ENCODE assay signal across 17 cellular contexts in the genomic region with DNA sequence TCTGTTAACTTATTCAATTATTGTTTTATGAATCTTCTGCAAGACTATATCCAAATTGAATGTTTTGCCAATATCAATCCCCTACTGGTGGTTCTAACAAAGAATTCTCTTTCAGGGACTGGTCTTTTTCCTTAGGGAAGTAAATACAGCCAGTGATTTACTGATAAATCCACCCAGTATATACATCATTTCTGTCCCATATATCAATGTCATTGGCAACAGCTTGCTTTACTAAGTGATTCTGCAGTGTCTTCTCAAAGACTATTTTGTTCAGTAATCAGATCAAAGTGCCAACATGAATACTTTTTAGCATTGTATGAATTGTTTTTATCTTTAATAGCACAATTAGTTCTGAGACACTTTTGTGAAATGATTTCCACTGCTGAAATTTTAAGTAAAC.
A peak's percentile ranks its signal among the peaks of the same experiment; 100 is the strongest.
DNase-seq lines count a peak whose midpoint lies in the region; ATAC-seq and TF ChIP-seq lines count a peak whose summit lies in the region.
"Had no signal": no experiment of that assay in that cellular context is flagged by ENCODE, and none has a peak within 500 bp of the region (broad histone marks: within the 10 kb centered on the region; RNA-seq: fewer than 3 reads in every experiment).

No MANE protein-coding gene starts in this region.

- H3K27me3 ChIP-seq in psoas muscle (ENCODE audit: insufficient read depth in 3 of 3, low read length in 2 of 3): peaks cover 0 to 2% (median 2%) of the 10 kb centered on the region in 3 donors
- H3K27me3 ChIP-seq: BLaER1 treated with 17β-estradiol and CSF1 and Interleukin-3, amounts not matched to agents 10 nM and 100 nM had no signal

- no peak for TF ChIP-seq CTCF in psoas muscle (IDR thresholded peaks at IDR 0.05)

- DNase-seq in NCI-H1694 treated with DMSO at 0.1 percent for 48 hours (lab: John Stamatoyannopoulos, UW) (peak; percentile 4), NCI-H1694 (lab: John Stamatoyannopoulos, UW) (no peak), NCI-H82 (lab: John Stamatoyannopoulos, UW) (peak; percentile 18), NCI-H82 treated with DMSO at 0.1 percent for 48 hours (lab: John Stamatoyannopoulos, UW; ENCODE audit: unreplicated experiment) (no peak), SK-N-MC (ENCODE audit: low read depth, low spot score) (no peak), psoas muscle (no peak)
- DNase-seq: AML-193; Caco-2; Calu3; CD4-positive, alpha-beta T cell; CD8-positive, alpha-beta T cell; DMS79 treated with DMSO at 0.1 percent for 48 hours; GF-D8 had no signal

- no peak overlapping the region for H3K9ac ChIP-seq in SK-N-MC (ENCODE audit: insufficient read length)
- H3K9ac ChIP-seq: BLaER1 treated with 17β-estradiol and CSF1 and Interleukin-3, amounts not matched to agents 10 nM and 100 nM had no signal

- H3K4me1 ChIP-seq in psoas muscle: no peaks in the 10 kb centered on the region
- H3K4me1 ChIP-seq: A549, Caco-2 had no signal

- intact Hi-C loops in psoas muscle (cut with DNase I): no loop called here

- H3K36me3 ChIP-seq in SK-N-MC (ENCODE audit: insufficient read depth, low read length) (no peaks in the 10 kb centered on the region), psoas muscle (ENCODE audit: insufficient read depth in 1 of 2, low read depth in 1 of 2) (no peaks in the 10 kb centered on the region)
- H3K36me3 ChIP-seq: BLaER1 treated with 17β-estradiol and CSF1 and Interleukin-3, amounts not matched to agents 10 nM and 100 nM had no signal

- peak overlapping the region; percentile 24; the same call in 1 of the 2 replicates for H3K4me3 ChIP-seq in SK-N-MC
- H3K4me3 ChIP-seq in psoas muscle: no peak overlapping the region
- H3K4me3 ChIP-seq: A549; BLaER1 treated with 17β-estradiol and CSF1 and Interleukin-3, amounts not matched to agents 10 nM and 100 nM had no signal

- peak overlapping the region; percentile 72 for H3K27ac ChIP-seq in SK-N-MC
- no peak overlapping the region for H3K27ac ChIP-seq in psoas muscle
- H3K27ac ChIP-seq: 22Rv1; A549; BLaER1 treated with 17β-estradiol and CSF1 and Interleukin-3, amounts not matched to agents 10 nM and 100 nM; C4-2B had no signal

- H3K9me3 ChIP-seq in SK-N-MC (ENCODE audit: low read depth, low read length): no peaks in the 10 kb centered on the region
- no peaks in the 10 kb centered on the region for H3K9me3 ChIP-seq in psoas muscle
- H3K9me3 ChIP-seq: A549; BLaER1 treated with 17β-estradiol and CSF1 and Interleukin-3, amounts not matched to agents 10 nM and 100 nM; Caco-2 had no signal

- no peak for ATAC-seq in psoas muscle
- ATAC-seq: A549; CD8-positive, alpha-beta T cell had no signal

Comparison
In these comparisons a context has a peak if more than half of its experiments do, and no peak if none do; other contexts are left out.
1. DNase-seq: peak in NCI-H1694 treated with DMSO at 0.1 percent for 48 hours (single experiment) and NCI-H82 (single experiment); none in NCI-H1694 (single experiment), NCI-H82 treated with DMSO at 0.1 percent for 48 hours (single experiment), SK-N-MC (single experiment) and psoas muscle (0 of 2).